9 cellular contexts compared by ENCODE assay signal in the genomic region with DNA sequence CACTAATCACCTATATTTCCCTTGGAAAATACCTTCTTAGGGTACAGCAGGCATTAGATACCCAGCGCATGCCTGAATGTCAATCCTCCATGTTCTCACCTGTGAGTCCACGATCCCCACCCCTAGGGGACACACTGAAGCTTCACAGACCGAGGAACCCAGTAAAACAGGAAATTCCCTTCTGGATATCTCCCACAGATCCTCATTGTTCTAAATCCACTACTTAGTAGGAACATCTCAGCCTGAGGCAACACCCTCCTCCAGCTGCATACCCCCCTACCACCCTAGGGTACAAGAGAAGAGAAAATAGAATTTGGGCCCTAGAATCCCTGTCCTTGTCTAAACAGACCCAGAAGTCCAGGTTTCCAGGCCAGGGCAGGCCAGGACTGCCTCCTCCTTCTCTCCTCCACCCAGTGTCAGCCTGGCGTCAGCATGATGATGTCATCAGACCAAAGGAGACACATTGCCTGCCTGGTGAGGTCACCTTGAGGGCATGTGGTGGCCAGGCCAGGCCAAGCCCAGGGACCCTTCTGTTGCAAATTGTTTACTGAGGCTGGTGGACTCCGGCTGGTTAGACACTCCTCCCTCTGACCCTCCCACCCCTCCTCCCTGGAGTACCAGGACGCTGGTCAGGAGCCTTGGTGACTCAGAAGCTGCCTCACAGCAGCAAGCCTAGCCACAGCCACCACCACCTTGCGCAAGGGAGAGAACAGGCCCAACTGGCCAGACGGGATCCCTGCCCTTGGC. TPM values are rescaled to one million over a fixed set of nuclear protein-coding genes. Genes with fewer than 3 reads are reported as not detected.
DNase-seq lines count a peak whose midpoint lies in the region; ATAC-seq and TF ChIP-seq lines count a peak whose summit lies in the region.
"Had no signal": no experiment of that assay in that cellular context is flagged by ENCODE, and none has a peak within 500 bp of the region (broad histone marks: within the 10 kb centered on the region; RNA-seq: fewer than 3 reads in every experiment).

No MANE protein-coding gene starts in this region.

- H3K56ac ChIP-seq in H9 (ENCODE audit: insufficient read length, low read depth, low read length), result no peak overlapping the region

- H3K18ac ChIP-seq in H9 (ENCODE audit: insufficient read length, low read depth, low read length), result no peak overlapping the region

- H3K9me3 Mint-ChIP-seq in H9, result no peaks in the 10 kb centered on the region

- H4K8ac ChIP-seq in H9 (replicated peaks; ENCODE audit: insufficient read length, low read depth, low read length), result no peak overlapping the region

- H3K23me2 ChIP-seq in H9 (ENCODE audit: insufficient read length, low read depth, low read length, poor library complexity, severe bottlenecking), result no peaks in the 10 kb centered on the region

- no peak overlapping the region for H4K5ac ChIP-seq in H9 (ENCODE audit: insufficient read length, low read depth, low read length)

- no peaks in the 10 kb centered on the region for H3K4me1 ChIP-seq in H9 (ENCODE audit: insufficient read depth, low read length)
- H3K4me1 ChIP-seq in SJSA1 (replicated peaks), result peaks cover 36% of the 10 kb centered on the region
- H3K4me1 ChIP-seq in foreskin keratinocyte, result peaks cover 27% of the 10 kb centered on the region
- H3K4me1 ChIP-seq in gastrocnemius medialis, result no peaks in the 10 kb centered on the region

- H3K4ac ChIP-seq in H9 (ENCODE audit: low read depth, low read length), result no peak overlapping the region

- no peaks in the 10 kb centered on the region for H3K9me3 ChIP-seq in H9 (ENCODE audit: control insufficient read depth, low read depth, low read length)
- no peaks in the 10 kb centered on the region for H3K9me3 ChIP-seq in SJSA1 (replicated peaks)
- no peaks in the 10 kb centered on the region for H3K9me3 ChIP-seq in gastrocnemius medialis

- no peak overlapping the region for H3T11ph ChIP-seq in H9 (ENCODE audit: low read length)

- H2BK5ac ChIP-seq in H9 (ENCODE audit: insufficient read length, low read length), result no peak overlapping the region

- H3K27ac ChIP-seq in H9 (ENCODE audit: insufficient read length, low read depth, low read length) (no peak overlapping the region), SJSA1 (0 out of 2 replicates have a peak overlapping the region, but pooled peaks have one; percentile 5), foreskin keratinocyte (peak overlapping the region; percentile 85), gastrocnemius medialis (no peak overlapping the region)
- H3K27ac ChIP-seq: KMS-11 had no signal

- DNase-seq in H9 (no peak), SJSA1 (ENCODE audit: low read depth in 1 of 2, low spot score in 2 of 2) (peak; percentile 76 to 91), foreskin keratinocyte (peak; percentile 83 to 91), gastrocnemius medialis (peak; percentile 61 to 84), DMS114 treated with DMSO at 0.1 percent for 48 hours (lab: John Stamatoyannopoulos, UW; ENCODE audit: unreplicated experiment) (no peak)

- WGBS in H9 (ENCODE audit: extremely low coverage, insufficient read length, low lambda C conversion rate), result no CpG with 5 or more reads among the region's 8 CpGs

- H2AK5ac ChIP-seq in H9 (ENCODE audit: insufficient read length, low read length), result no peak overlapping the region

- no peaks in the 10 kb centered on the region; the same call in 1 of the 2 replicates for H3K27me3 Mint-ChIP-seq in H9 (ENCODE audit: low read depth)

- H3K14ac ChIP-seq in H9 (ENCODE audit: insufficient read depth, low read length), result no peak overlapping the region

- H4K91ac ChIP-seq in H9 (ENCODE audit: insufficient read length, low read depth, low read length), result no peak overlapping the region

- H2BK20ac ChIP-seq in H9 (ENCODE audit: low read depth, low read length, poor library complexity, severe bottlenecking), result no peak overlapping the region

- H4K20me1 ChIP-seq in H9 (ENCODE audit: control insufficient read depth, insufficient read depth, insufficient read length), result no peaks in the 10 kb centered on the region

- H3K4me3 Mint-ChIP-seq in H9, result no peak overlapping the region; a peak in 1 of 5 replicates

- H3K27me3 ChIP-seq in H9 (ENCODE audit: insufficient read depth, low read length) (no peaks in the 10 kb centered on the region), SJSA1 (replicated peaks) (no peaks in the 10 kb centered on the region), foreskin keratinocyte (no peaks in the 10 kb centered on the region), gastrocnemius medialis (no peaks in the 10 kb centered on the region)

- intact Hi-C loops in gastrocnemius medialis (cut with DNase I; ENCODE audit: low total_unique reads), result no loop called here

- ATAC-seq in foreskin keratinocyte, result peak; percentile 91
- ATAC-seq in gastrocnemius medialis, result peak; percentile 80 to 87
- no peak for ATAC-seq in HG02588 (IDR thresholded peaks at IDR 0.05; ENCODE audit: unreplicated experiment)
- no peak for ATAC-seq in HG02981 (IDR thresholded peaks at IDR 0.05; ENCODE audit: unreplicated experiment)
- no peak for ATAC-seq in HG03045 (IDR thresholded peaks at IDR 0.05; ENCODE audit: unreplicated experiment)

- no peak overlapping the region for H3K9ac ChIP-seq in H9 (ENCODE audit: extremely low read depth, insufficient read length, low read length)
- H3K9ac ChIP-seq: KMS-11 had no signal

- no peak overlapping the region for H2AFZ ChIP-seq in H9 (ENCODE audit: low read length)

- no peaks in the 10 kb centered on the region for H3K79me2 ChIP-seq in H9 (ENCODE audit: insufficient read depth, low read length)

- no peaks in the 10 kb centered on the region for H3K36me3 ChIP-seq in SJSA1
- no peaks in the 10 kb centered on the region for H3K36me3 ChIP-seq in gastrocnemius medialis

- peaks cover 51 to 52% of the 10 kb centered on the region in 2 experiments for H3K4me1 Mint-ChIP-seq in H9

- H2BK12ac ChIP-seq in H9 (ENCODE audit: insufficient read length, low read depth, low read length), result no peak overlapping the region

- H3K23ac ChIP-seq in H9 (ENCODE audit: insufficient read length, low read depth, low read length), result no peak overlapping the region

- H2BK120ac ChIP-seq in H9 (ENCODE audit: low read depth, low read length, poor library complexity, severe bottlenecking), result no peak overlapping the region

- H2BK15ac ChIP-seq in H9 (ENCODE audit: low read depth, low read length), result no peak overlapping the region

- TF ChIP-seq CTCF in H9 (conservative IDR thresholded peaks at IDR 0.05), result no peak
- peak; percentile 31 for TF ChIP-seq CTCF in foreskin keratinocyte (conservative IDR thresholded peaks at IDR 0.05)
- no peak for TF ChIP-seq CTCF in gastrocnemius medialis (IDR thresholded peaks at IDR 0.05 in 4 of 5, conservative IDR thresholded peaks at IDR 0.05 in 1 of 5)

- TF ChIP-seq POLR2A in gastrocnemius medialis (IDR thresholded peaks at IDR 0.05), result no peak

- peak overlapping the region in 2 of 3 experiments; percentile 44 to 61; a peak in 2 of 7 replicates for H3K27ac Mint-ChIP-seq in H9

- no peaks in the 10 kb centered on the region for H3K36me3 Mint-ChIP-seq in H9 (ENCODE audit: insufficient read depth in 1 of 3, low read depth in 3 of 3)

- in situ Hi-C loops in gastrocnemius medialis (cut with MboI; ENCODE audit: low sequenced_read_pairs in 4 of 4), result no loop called here

- H3K4me3 ChIP-seq in SJSA1, result no peak overlapping the region
- no peak overlapping the region for H3K4me3 ChIP-seq in gastrocnemius medialis

- no peaks in the 10 kb centered on the region for H3K79me1 ChIP-seq in H9 (ENCODE audit: insufficient read depth, low read depth, low read length, poor library complexity, severe bottlenecking)

- H3K4me2 ChIP-seq in H9 (ENCODE audit: insufficient read depth, insufficient read length, low read length), result no peak overlapping the region
- H3K4me2 ChIP-seq: KMS-11 had no signal

RNA-seq across cellular contexts. Expression of gene NECTIN4, which starts 6.2 kb away (rescaled TPM):
- total RNA-seq in H9 (2021) (0.33 and 0.64 TPM in 2 replicates), foreskin keratinocyte (0.67 and 1.2 TPM in 2 replicates), gastrocnemius medialis (not detected)
- 0.21 TPM in 1 of 2 replicates, not detected in the other for total RNA-seq in SJSA1 (2014; rRNA removed; shearing (Covaris generic))
- polyA plus RNA-seq in foreskin keratinocyte, result 0.19 and 0.39 TPM in 2 replicates

RNA-seq across cellular contexts. Expression of gene ARHGAP30, which starts 13.5 kb away (rescaled TPM):
- 0.13 TPM in 2 replicates for total RNA-seq in H9 (2021)
- not detected in 2 replicates for total RNA-seq in SJSA1 (2014; rRNA removed; shearing (Covaris generic))
- not detected in 2 replicates for total RNA-seq in foreskin keratinocyte
- not detected in 2 replicates for polyA plus RNA-seq in foreskin keratinocyte
- 1 to 10 TPM in 2 of 4 donors, under 1 TPM in 2; 0.61 to 1.6 (median 1.0) TPM for total RNA-seq in gastrocnemius medialis

RNA-seq across cellular contexts. Expression of gene KLHDC9, which starts 15.0 kb away (rescaled TPM):
- total RNA-seq in H9 (2021) (6.6 and 7.0 TPM in 2 replicates), foreskin keratinocyte (1.3 and 2.0 TPM in 2 replicates), gastrocnemius medialis (1 to 10 TPM in 2 of 4 donors, under 1 TPM in 2; 0.89 to 2.4 (median 1.3) TPM)
- total RNA-seq in SJSA1 (2014; rRNA removed; shearing (Covaris generic)), result not detected in 2 replicates
- 1.7 and 1.8 TPM in 2 replicates for polyA plus RNA-seq in foreskin keratinocyte

RNA-seq across cellular contexts. Expression of gene PFDN2, which starts 34.7 kb away (rescaled TPM):
- total RNA-seq in H9 (2021) (71.8 and 76.1 TPM in 2 replicates), foreskin keratinocyte (105 and 127 TPM in 2 replicates), gastrocnemius medialis (100 to 1,000 TPM in 1 of 4 donors, 10 to 100 TPM in 3; 62.4 to 106 (median 74.1) TPM)
- 116 and 194 TPM in 2 replicates for total RNA-seq in SJSA1 (2014; rRNA removed; shearing (Covaris generic))
- 251 and 255 TPM in 2 replicates for polyA plus RNA-seq in foreskin keratinocyte

RNA-seq across cellular contexts. Expression of gene NIT1, which starts 34.7 kb away (rescaled TPM):
- 39.0 and 39.6 TPM in 2 replicates for total RNA-seq in H9 (2021)
- total RNA-seq in SJSA1 (2014; rRNA removed; shearing (Covaris generic)), result 16.9 and 19.6 TPM in 2 replicates
- total RNA-seq in foreskin keratinocyte, result 40.5 and 45.9 TPM in 2 replicates
- 46.1 and 46.3 TPM in 2 replicates for polyA plus RNA-seq in foreskin keratinocyte
- total RNA-seq in gastrocnemius medialis, result 10 to 100 TPM; 16.1 to 20.4 (median 17.9) TPM

Comparison
In these comparisons a context has a peak if more than half of its experiments do, and no peak if none do; other contexts are left out.
1. DNase-seq: peak in SJSA1 (2 of 2), foreskin keratinocyte (2 of 2) and gastrocnemius medialis (2 of 2); none in H9 (single experiment) and DMS114 treated with DMSO at 0.1 percent for 48 hours (single experiment).
2. H3K27ac ChIP-seq: peak in SJSA1 (single experiment) and foreskin keratinocyte (single experiment); none in H9 (single experiment) and gastrocnemius medialis (0 of 4).
3. ATAC-seq: peak in foreskin keratinocyte (single experiment) and gastrocnemius medialis (2 of 2); none in HG02588 (single experiment), HG02981 (single experiment) and HG03045 (single experiment).